In genomic region chr15:51493892-51494291, GRCh38 we compare ENCODE assay signal across 27 cellular contexts.
DNase-seq lines count a peak whose midpoint lies in the region; ATAC-seq, FAIRE-seq and TF ChIP-seq lines count a peak whose summit lies in the region.
"Had no signal": no experiment of that assay in that cellular context is flagged by ENCODE, and none has a peak within 500 bp of the region (broad histone marks: within the 10 kb centered on the region; RNA-seq: fewer than 3 reads in every experiment).

No MANE protein-coding gene starts in this region.

- H3K27ac ChIP-seq in GM23248 (no peak overlapping the region), pancreas (peak overlapping the region in 2 of 4 donors; percentile 55 to 56)
- H3K27ac ChIP-seq: ascending aorta, heart right ventricle, right atrium auricular region, SK-N-MC, spleen had no signal

- no peak overlapping the region for H3K4me3 ChIP-seq in GM23248
- H3K4me3 ChIP-seq in adipocyte (ENCODE audit: low read length): no peak overlapping the region
- no peak overlapping the region for H3K4me3 ChIP-seq in fibroblast of pulmonary artery (replicated peaks; ENCODE audit: low read depth, low read length)
- H3K4me3 ChIP-seq in pancreas: no peak overlapping the region
- H3K4me3 ChIP-seq: ascending aorta, GM23338, heart right ventricle, right atrium auricular region, SK-N-MC, spleen had no signal

- no peaks in the 10 kb centered on the region for H3K79me2 ChIP-seq in GM23248 (ENCODE audit: insufficient read depth)

- H3K36me3 Mint-ChIP-seq in CD14-positive monocyte: peaks cover 72 to 82% of the 10 kb centered on the region in 2 donors
- H3K36me3 Mint-ChIP-seq: memory B cell had no signal

- peaks cover 0 to 1% (median 0%) of the 10 kb centered on the region in 3 donors for H3K27me3 Mint-ChIP-seq in CD14-positive monocyte (ENCODE audit: low read depth in 3 of 3)
- H3K27me3 Mint-ChIP-seq: activated naive CD8-positive, alpha-beta T cell; CD4-positive, alpha-beta T cell; memory B cell; type B pancreatic cell had no signal

- no peak for FAIRE-seq in pancreas (lab: Jason Lieb, UNC)
- FAIRE-seq: D721Med had no signal

- intact Hi-C loops in pancreas (cut with DNase I) (no loop called here), Right ventricle myocardium superior (cut with DNase I) (no loop called here), CD14-positive monocyte (cut with micrococcal nuclease) (no loop called here)

- in situ Hi-C loops in GM23248 (cut with MboI): no loop called here

- H3K9me3 Mint-ChIP-seq in CD14-positive monocyte: no peaks in the 10 kb centered on the region
- H3K9me3 Mint-ChIP-seq: CD4-positive, alpha-beta T cell; GM23338; memory B cell; neural crest cell; T-helper 1 cell treated with Interleukin-12 subunit alpha and Interleukin-12 subunit beta and Interleukin-4 antibody, amounts not matched to agents 30 μg/mL and 1 μg/mL, for 36 hours; type B pancreatic cell had no signal

- ATAC-seq in pancreas (peak; percentile 76 to 86 (median 80)), Right ventricle myocardium superior (ENCODE audit: poor library complexity) (no peak), GM18867 (IDR thresholded peaks at IDR 0.05; ENCODE audit: unreplicated experiment) (no peak)
- ATAC-seq: activated CD8-positive, alpha-beta T cell treated with anti-CD3 and anti-CD28 coated beads, Interleukin-2, amount 10 ng/mL, durations not matched to agents 7 days and 5 days; GM23338; heart right ventricle; left cardiac atrium had no signal

- peaks cover 2% of the 10 kb centered on the region for H3K4me1 Mint-ChIP-seq in CD14-positive monocyte
- H3K4me1 Mint-ChIP-seq: GM23338, neural crest cell had no signal

- no peaks in the 10 kb centered on the region for H3K9me2 ChIP-seq in GM23248 (ENCODE audit: insufficient read depth)

- 96 to 100% methylated on average over 2 of the region's 2 CpGs for WGBS in GM23248 (ENCODE audit: low coverage in 1 of 2, low lambda C conversion rate in 2 of 2, missing lambda C conversion rate in 2 of 2), 2 experiments
- WGBS in pancreas, 2 donors: 31 to 35% methylated on average over 2 of the region's 2 CpGs

- H3K9ac ChIP-seq in GM23248 (no peak overlapping the region), adipocyte (ENCODE audit: low read length) (no peak overlapping the region)

- H3K4me2 ChIP-seq in GM23248 (ENCODE audit: unreplicated experiment): no peak overlapping the region
- H3K4me2 ChIP-seq: GM23338 had no signal

- no peak overlapping the region for H2AFZ ChIP-seq in GM23248
- H2AFZ ChIP-seq: GM23338 had no signal

- no peaks in the 10 kb centered on the region for H3F3A ChIP-seq in GM23248 (ENCODE audit: insufficient read depth)

- H3K4me3 Mint-ChIP-seq in CD14-positive monocyte: no peak overlapping the region
- H3K4me3 Mint-ChIP-seq: activated CD8-positive, alpha-beta T cell treated with anti-CD3 and anti-CD28 coated beads, Interleukin-2, amount 10 ng/mL, durations not matched to agents 7 days and 5 days; activated naive CD8-positive, alpha-beta T cell; CD4-positive, alpha-beta T cell; GM23338; memory B cell; neural crest cell; T-helper 1 cell treated with Interleukin-12 subunit alpha and Interleukin-12 subunit beta and Interleukin-4 antibody, amounts not matched to agents 30 μg/mL and 1 μg/mL, for 36 hours; type B pancreatic cell had no signal

- H4K20me1 ChIP-seq in GM23248 (ENCODE audit: insufficient read depth): no peaks in the 10 kb centered on the region

- TF ChIP-seq CTCF in fibroblast of pulmonary artery (IDR thresholded peaks at IDR 0.05; ENCODE audit: low read length, missing control alignments) (no peak), pancreas (IDR thresholded peaks at IDR 0.05) (no peak), CD14-positive monocyte (IDR thresholded peaks at IDR 0.05) (no peak)

- no peaks in the 10 kb centered on the region for H3K36me3 ChIP-seq in GM23248 (ENCODE audit: low read depth)
- no peaks in the 10 kb centered on the region for H3K36me3 ChIP-seq in adipocyte (ENCODE audit: control insufficient read depth, insufficient read depth, low read length, severe bottlenecking)
- H3K36me3 ChIP-seq in pancreas: peaks cover 0 to 4% (median 0%) of the 10 kb centered on the region in 3 donors

- DNase-seq in GM23248: peak; percentile 2
- peak; percentile 4 for DNase-seq in adipocyte (ENCODE audit: low read depth)
- DNase-seq in fibroblast of pulmonary artery (ENCODE audit: low read depth): peak; percentile 39
- DNase-seq in pancreas: no peak
- DNase-seq in Right ventricle myocardium superior: no peak
- DNase-seq in CD14-positive monocyte (ENCODE audit: low spot score): no peak
- DNase-seq: activated CD4-positive, CD25-positive, alpha-beta regulatory T cell treated with anti-CD3 and anti-CD28 coated beads, Interleukin-2, amount 50 U/mL, for 72 hours; activated CD8-positive, alpha-beta T cell treated with anti-CD3 and anti-CD28 coated beads, Interleukin-2, amount 10 ng/mL, durations not matched to agents 7 days and 5 days; CD4-positive, alpha-beta T cell; heart right ventricle; left cardiac atrium; NCI-H1417; NCI-H2081; NCI-H345; NCI-H774; spleen had no signal

- H3K27me3 ChIP-seq in GM23248 (replicated peaks; ENCODE audit: insufficient read depth) (no peaks in the 10 kb centered on the region), adipocyte (replicated peaks; ENCODE audit: control insufficient read depth, insufficient read depth, low read length) (no peaks in the 10 kb centered on the region), pancreas (no peaks in the 10 kb centered on the region)
- H3K27me3 ChIP-seq: ascending aorta, heart right ventricle, right atrium auricular region, spleen had no signal

- H3K9me3 ChIP-seq in GM23248 (ENCODE audit: low read depth) (no peaks in the 10 kb centered on the region), adipocyte (ENCODE audit: control insufficient read depth, low read length) (no peaks in the 10 kb centered on the region), pancreas (no peaks in the 10 kb centered on the region)
- H3K9me3 ChIP-seq: ascending aorta, heart right ventricle, right atrium auricular region, spleen had no signal

- H3K27ac Mint-ChIP-seq in CD14-positive monocyte: no peak overlapping the region
- H3K27ac Mint-ChIP-seq: activated CD8-positive, alpha-beta T cell treated with anti-CD3 and anti-CD28 coated beads, Interleukin-2, amount 10 ng/mL, durations not matched to agents 7 days and 5 days; activated naive CD8-positive, alpha-beta T cell; CD4-positive, alpha-beta T cell; GM23338; memory B cell; T-helper 1 cell treated with Interleukin-12 subunit alpha and Interleukin-12 subunit beta and Interleukin-4 antibody, amounts not matched to agents 30 μg/mL and 1 μg/mL, for 36 hours; type B pancreatic cell had no signal

- H3K4me1 ChIP-seq in GM23248 (ENCODE audit: insufficient read depth): peaks cover 10% of the 10 kb centered on the region; the same call in 1 of the 2 replicates
- no peaks in the 10 kb centered on the region for H3K4me1 ChIP-seq in adipocyte (ENCODE audit: control insufficient read depth, insufficient read depth, low read length)
- H3K4me1 ChIP-seq in pancreas: peaks cover 20 to 30% (median 24%) of the 10 kb centered on the region in 3 donors
- H3K4me1 ChIP-seq: ascending aorta, heart right ventricle, right atrium auricular region, spleen had no signal

Comparison
In these comparisons a context has a peak if more than half of its experiments do, and no peak if none do; other contexts are left out.
1. DNase-seq: peak in GM23248 (single experiment), adipocyte (single experiment) and fibroblast of pulmonary artery (single experiment); none in pancreas (0 of 6), Right ventricle myocardium superior (single experiment) and CD14-positive monocyte (single experiment).
2. ATAC-seq: peak in pancreas (4 of 4); none in Right ventricle myocardium superior (single experiment) and GM18867 (single experiment).